Comparison of ENCODE assay signal across 15 cellular contexts in the genomic region with DNA sequence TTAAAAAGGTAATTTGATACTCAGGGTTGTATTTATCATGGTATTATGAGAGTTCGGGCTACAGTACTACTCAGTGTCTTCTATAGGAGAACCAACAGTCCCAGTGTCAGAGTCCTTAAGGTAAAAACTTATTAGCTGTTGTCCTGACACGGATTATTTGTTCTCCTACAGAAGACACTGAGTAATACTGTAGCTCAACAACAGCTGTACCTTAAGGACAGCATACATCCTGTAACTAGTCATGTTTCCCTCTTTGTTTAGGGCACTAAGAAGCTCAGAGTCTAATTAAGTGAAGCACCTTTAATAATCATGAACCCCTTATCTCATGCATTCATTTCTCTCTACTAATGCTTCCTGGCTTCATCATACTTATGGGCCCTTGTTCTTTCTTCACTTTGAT. TPM values are rescaled to one million over a fixed set of nuclear protein-coding genes. Genes with fewer than 3 reads are reported as not detected.
A peak's percentile ranks its signal among the peaks of the same experiment; 100 is the strongest.
DNase-seq lines count a peak whose midpoint lies in the region; ATAC-seq, FAIRE-seq and TF ChIP-seq lines count a peak whose summit lies in the region.
"Had no signal": no experiment of that assay in that cellular context is flagged by ENCODE, and none has a peak within 500 bp of the region (broad histone marks: within the 10 kb centered on the region; RNA-seq: fewer than 3 reads in every experiment).

No MANE protein-coding gene starts in this region.

- H3K27me3 ChIP-seq in IMR-90 (ENCODE audit: control insufficient read depth, insufficient read depth, low read length) (no peaks in the 10 kb centered on the region), PC-3 (ENCODE audit: low read length) (no peaks in the 10 kb centered on the region)
- H3K27me3 ChIP-seq: BLaER1 had no signal

- H3K4me1 ChIP-seq in IMR-90 (ENCODE audit: control insufficient read depth, insufficient read depth, low read length) (peaks cover 4% of the 10 kb centered on the region; the same call in 1 of the 2 replicates), PC-3 (ENCODE audit: insufficient read depth, low read length) (peaks cover 21% of the 10 kb centered on the region)
- H3K4me1 ChIP-seq: Caco-2 had no signal

- CTCF ChIA-PET in IMR-90 (lab: Yijun Ruan, JAX) (no interaction called here), PC-3 (lab: Charles Lee) (no interaction called here)

- dilution Hi-C loops in IMR-90 (cut with HindIII; ENCODE audit: low sequenced_read_pairs, unreplicated experiment) = no loop called here

- H3K56ac ChIP-seq in IMR-90 (ENCODE audit: extremely low read depth, insufficient read depth, low read length) = no peak overlapping the region

- H3K27ac ChIP-seq in IMR-90 (ENCODE audit: insufficient read depth, low read length) = no peak overlapping the region
- no peak overlapping the region for H3K27ac ChIP-seq in PC-3 (ENCODE audit: low read length)
- H3K27ac ChIP-seq: BLaER1 had no signal

- H3K23ac ChIP-seq in IMR-90 (ENCODE audit: low read depth, low read length) = no peak overlapping the region

- H2BK5ac ChIP-seq in IMR-90 (ENCODE audit: low read depth, low read length, poor library complexity, severe bottlenecking) = no peak overlapping the region

- H2BK20ac ChIP-seq in IMR-90 (ENCODE audit: low read depth, low read length) = no peak overlapping the region

- no peaks in the 10 kb centered on the region for H3F3A ChIP-seq in PC-3 (ENCODE audit: low read length, unreplicated experiment)

- H3K4me3 ChIP-seq in IMR-90 (ENCODE audit: insufficient read depth, low read depth, low read length) = no peak overlapping the region
- H3K4me3 ChIP-seq in PC-3 (ENCODE audit: low read length) = no peak overlapping the region
- H3K4me3 ChIP-seq: BLaER1 had no signal

- POLR2A ChIA-PET in IMR-90 (lab: Charles Lee; ENCODE audit: unreplicated experiment) (no interaction called here), PC-3 (lab: Charles Lee; ENCODE audit: unreplicated experiment) (interaction anchor here (0.6 kb wide), 1 partner anchor 25 kb away, joined by 6 read pairs; no protein-coding TSS in a partner anchor)

- H2AFZ ChIP-seq in IMR-90 (replicated peaks; ENCODE audit: low read length, poor library complexity) (no peak overlapping the region), PC-3 (ENCODE audit: low read length) (no peak overlapping the region)

- no peak overlapping the region for H2AK5ac ChIP-seq in IMR-90 (ENCODE audit: low read depth, low read length)

- no peak overlapping the region for H4K91ac ChIP-seq in IMR-90 (ENCODE audit: insufficient read depth, low read depth, low read length)

- H3K18ac ChIP-seq in IMR-90 (ENCODE audit: low read depth, low read length) = no peak overlapping the region

- H3K79me2 ChIP-seq in PC-3 (ENCODE audit: low read length) = no peaks in the 10 kb centered on the region

- TF ChIP-seq POLR2A in IMR-90 (IDR thresholded peaks at IDR 0.05; ENCODE audit: low read depth, low read length) = no peak

- H3K9me1 ChIP-seq in IMR-90 (ENCODE audit: insufficient read depth, low read length) = no peaks in the 10 kb centered on the region; the same call in 1 of the 2 replicates

- no peaks in the 10 kb centered on the region for H3K9me2 ChIP-seq in PC-3 (replicated peaks; ENCODE audit: low read length)

- no peak overlapping the region for H4K8ac ChIP-seq in IMR-90 (ENCODE audit: low read depth in 2 of 2, low read length in 2 of 2)

- no peaks in the 10 kb centered on the region for H3K9me3 ChIP-seq in IMR-90 (ENCODE audit: control insufficient read depth, insufficient read depth, low read length)
- no peaks in the 10 kb centered on the region for H3K9me3 ChIP-seq in PC-3 (ENCODE audit: low read length)
- H3K9me3 ChIP-seq: BLaER1, Caco-2 had no signal

- H2AK9ac ChIP-seq in IMR-90 (replicated peaks; ENCODE audit: low read depth, low read length, poor library complexity) = no peak overlapping the region

- H3K9ac ChIP-seq in IMR-90 (ENCODE audit: low read depth, low read length) = no peak overlapping the region
- no peak overlapping the region for H3K9ac ChIP-seq in PC-3 (ENCODE audit: low read length)
- H3K9ac ChIP-seq: BLaER1 had no signal

- peak; percentile 44 for DNase-seq in NCI-H1436 (lab: John Stamatoyannopoulos, UW)
- DNase-seq in NCI-H1436 treated with DMSO at 0.1 percent for 48 hours (lab: John Stamatoyannopoulos, UW) = no peak
- DNase-seq in IMR-90 = no peak
- peak; percentile 38 for DNase-seq in PC-3
- DNase-seq in frontal cortex (ENCODE audit: low spot score in 2 of 2) = no peak
- no peak for DNase-seq in NCI-H1105 (lab: John Stamatoyannopoulos, UW)
- DNase-seq: 8988T; AML-193; Caco-2; CD8-positive, alpha-beta memory T cell; HCEC 1CT; HFFc6 had no signal

- no peak overlapping the region for H2BK15ac ChIP-seq in IMR-90 (ENCODE audit: low read depth, low read length)

- WGBS in IMR-90 (ENCODE audit: extremely low coverage in 2 of 2, insufficient read length in 1 of 2), 2 experiments = 100% methylated on average over 1 of the region's 2 CpGs; no CpG with 5 or more reads in 1 of the 2 experiments

- H3K36me3 ChIP-seq in IMR-90 (ENCODE audit: control insufficient read depth, insufficient read depth, low read length) (no peaks in the 10 kb centered on the region), PC-3 (ENCODE audit: low read depth, low read length) (no peaks in the 10 kb centered on the region)
- H3K36me3 ChIP-seq: BLaER1 had no signal

- intact Hi-C loops in IMR-90 (cut with micrococcal nuclease) (no loop called here), PC-3 (cut with micrococcal nuclease) (no loop called here)

- no peaks in the 10 kb centered on the region for H3K79me1 ChIP-seq in IMR-90 (ENCODE audit: low read depth in 1 of 2, low read length in 2 of 2)

- BruUV-seq in IMR-90 (replicated peaks; lab: Mats Ljungman, UMichigan) (no TSS peak), PC-3 (replicated peaks; lab: Mats Ljungman, UMichigan) (no TSS peak)

- ATAC-seq in IMR-90 (ENCODE audit: low read depth) = no peak
- peak; percentile 62 for ATAC-seq in PC-3
- ATAC-seq in esophagus mucosa = peak; percentile 68

- no peaks in the 10 kb centered on the region for H4K20me1 ChIP-seq in IMR-90 (ENCODE audit: insufficient read depth, low read length)
- H4K20me1 ChIP-seq in PC-3 (ENCODE audit: low read length) = no peaks in the 10 kb centered on the region
- H4K20me1 ChIP-seq: BLaER1 had no signal

- TF ChIP-seq CTCF in IMR-90 (conservative IDR thresholded peaks at IDR 0.05; ENCODE audit: low read depth, low read length) = no peak
- no peak for TF ChIP-seq CTCF in PC-3 (conservative IDR thresholded peaks at IDR 0.05; ENCODE audit: low read depth, low read length)

- H4K5ac ChIP-seq in IMR-90 (ENCODE audit: low read depth, low read length) = no peak overlapping the region

- no peak overlapping the region for H3K4ac ChIP-seq in IMR-90 (ENCODE audit: low read depth, low read length)

- no peak overlapping the region; the same call in 1 of the 2 replicates for H3K14ac ChIP-seq in IMR-90 (replicated peaks; ENCODE audit: low read depth, low read length)

- FAIRE-seq in frontal cortex (lab: Jason Lieb, UNC) = no peak
- FAIRE-seq: GM18507 had no signal

- H2BK120ac ChIP-seq in IMR-90 (ENCODE audit: low read depth, low read length) = 0 out of 2 replicates have a peak overlapping the region, but pooled peaks have one; percentile 12

- in situ Hi-C loops in IMR-90 (cut with MboI; ENCODE audit: low sequenced_read_pairs) = no loop called here

- H3K4me2 ChIP-seq in IMR-90 (ENCODE audit: low read depth, low read length) = no peak overlapping the region
- no peak overlapping the region for H3K4me2 ChIP-seq in PC-3 (ENCODE audit: low read length)
- H3K4me2 ChIP-seq: BLaER1 had no signal

- TF ChIP-seq RAD21 in IMR-90 (IDR thresholded peaks at IDR 0.05; ENCODE audit: low read length) = no peak

TF ChIP-seq in IMR-90, 13 proteins besides CTCF, POLR2A, EP300 and RAD21:
- TF ChIP-seq NFE2L2 (IDR thresholded peaks at IDR 0.05; ENCODE audit: low read depth, low read length) = no peak
- no peak for TF ChIP-seq MXI1 (IDR thresholded peaks at IDR 0.05; ENCODE audit: borderline replicate concordance, low read depth, low read length)
- TF ChIP-seq MAFK (IDR thresholded peaks at IDR 0.05; ENCODE audit: low read depth, low read length) = no peak

RNA-seq across cellular contexts. Expression of a gene that starts 33.9 kb away (rescaled TPM):
- total RNA-seq in IMR-90 (2012; rRNA removed) = 40.1 and 65.8 TPM in 2 replicates
- polyA plus RNA-seq in IMR-90 (2012; rRNA removed) = 28.8 and 32.1 TPM in 2 replicates
- 22.1 and 31.2 TPM in 2 replicates for polyA plus RNA-seq in IMR-90 (2012; cell fraction: cytosol; rRNA removed)
- 16.1 and 17.6 TPM in 2 replicates for polyA plus RNA-seq in IMR-90 (2012; cell fraction: nucleus; rRNA removed; ENCODE audit: low replicate concordance)
- total RNA-seq in PC-3 (2014; rRNA removed) = 86.4 and 107 TPM in 2 replicates
- total RNA-seq in esophagus mucosa = 144 TPM
- total RNA-seq in frontal cortex = 59.1 TPM

Comparison
In these comparisons a context has a peak if more than half of its experiments do, and no peak if none do; other contexts are left out.
1. DNase-seq: peak in NCI-H1436 (single experiment) and PC-3 (single experiment); none in NCI-H1436 treated with DMSO at 0.1 percent for 48 hours (single experiment), IMR-90 (single experiment), frontal cortex (0 of 2) and NCI-H1105 (single experiment).